In genomic region chr17:46194393-46195216, GRCh38 we compare ENCODE assay signal across 7 cellular contexts. TPM values are rescaled to one million over a fixed set of nuclear protein-coding genes. Genes with fewer than 3 reads are reported as not detected.
A peak's percentile ranks its signal among the peaks of the same experiment; 100 is the strongest.
DNase-seq lines count a peak whose midpoint lies in the region.

No MANE protein-coding gene starts in this region.

- H3K27ac ChIP-seq in KOPT-K1 (ENCODE audit: low read depth, low read length, poor library complexity, severe bottlenecking) = peak overlapping the region; percentile 95
- H3K27ac ChIP-seq in mesodermal cell (ENCODE audit: low read depth, low read length, severe bottlenecking) = peak overlapping the region; percentile 96
- peak overlapping the region; percentile 58 for H3K27ac ChIP-seq in temporal lobe (ENCODE audit: low read depth, low read length)

- H3K4me3 ChIP-seq in mesodermal cell (ENCODE audit: extremely low read depth, insufficient read depth, low read length, poor library complexity, severe bottlenecking) = peak overlapping the region; percentile 97

- H3K9me3 ChIP-seq in KOPT-K1 (ENCODE audit: insufficient read depth, low read length, poor library complexity, severe bottlenecking) (no peaks in the 10 kb centered on the region), mesodermal cell (ENCODE audit: control insufficient read depth, low read length) (peaks cover 3% of the 10 kb centered on the region)

- WGBS in mesodermal cell (ENCODE audit: insufficient coverage in 2 of 2), 2 experiments = 60 to 65% methylated on average over 7 to 8 of the region's 9 CpGs

- DNase-seq in GDM1 (lab: John Stamatoyannopoulos, UW) (peak; percentile 43), T follicular helper cell (ENCODE audit: low read depth) (peak; percentile 57), cerebellar cortex (ENCODE audit: low spot score) (peak; percentile 65), T1000 (lab: John Stamatoyannopoulos, UW) (no peak)

- H3K4me1 ChIP-seq in mesodermal cell (ENCODE audit: control insufficient read depth, insufficient read depth, low read length, poor library complexity, severe bottlenecking) = no peaks in the 10 kb centered on the region

- no peaks in the 10 kb centered on the region for H3K36me3 ChIP-seq in KOPT-K1 (ENCODE audit: insufficient read depth, low read length)
- peaks cover 4% of the 10 kb centered on the region for H3K36me3 ChIP-seq in mesodermal cell (ENCODE audit: control insufficient read depth, insufficient read depth, low read length)

RNA-seq across cellular contexts. Expression of gene KANSL1, which starts 1.4 kb away (rescaled TPM):
- polyA plus RNA-seq in mesodermal cell (2013, experiment 1 of 2) = 31.7 TPM
- 27.1 TPM for polyA plus RNA-seq in mesodermal cell (2013, experiment 2 of 2)
- total RNA-seq in temporal lobe = 119 TPM
